Comparison of ENCODE assay signal across 1 cellular context in the genomic region with DNA sequence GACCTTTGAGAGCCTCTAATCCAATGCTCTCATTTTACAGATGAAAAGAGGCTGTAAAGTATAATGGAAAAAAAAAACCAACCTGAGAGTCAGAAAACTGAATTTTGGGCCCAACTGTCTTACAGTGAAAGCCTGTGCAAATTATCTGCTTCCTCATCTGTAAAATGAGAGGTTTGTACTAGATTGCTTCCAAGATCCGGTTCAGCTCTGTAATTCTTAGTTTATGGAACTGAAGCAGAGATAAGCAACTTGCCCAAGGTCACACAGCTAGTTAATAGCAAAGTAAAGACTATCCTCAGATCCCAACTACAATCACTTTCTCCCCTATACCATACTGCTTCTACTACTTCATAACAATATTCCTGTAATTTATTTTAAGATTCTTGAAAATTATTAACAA.
TF ChIP-seq lines count a peak whose summit lies in the region.

No MANE protein-coding gene starts in this region.

TF ChIP-seq in K562, 482 proteins besides CTCF, POLR2A, EP300 and RAD21 (continued from another document):
- TF ChIP-seq, protein P1, sequence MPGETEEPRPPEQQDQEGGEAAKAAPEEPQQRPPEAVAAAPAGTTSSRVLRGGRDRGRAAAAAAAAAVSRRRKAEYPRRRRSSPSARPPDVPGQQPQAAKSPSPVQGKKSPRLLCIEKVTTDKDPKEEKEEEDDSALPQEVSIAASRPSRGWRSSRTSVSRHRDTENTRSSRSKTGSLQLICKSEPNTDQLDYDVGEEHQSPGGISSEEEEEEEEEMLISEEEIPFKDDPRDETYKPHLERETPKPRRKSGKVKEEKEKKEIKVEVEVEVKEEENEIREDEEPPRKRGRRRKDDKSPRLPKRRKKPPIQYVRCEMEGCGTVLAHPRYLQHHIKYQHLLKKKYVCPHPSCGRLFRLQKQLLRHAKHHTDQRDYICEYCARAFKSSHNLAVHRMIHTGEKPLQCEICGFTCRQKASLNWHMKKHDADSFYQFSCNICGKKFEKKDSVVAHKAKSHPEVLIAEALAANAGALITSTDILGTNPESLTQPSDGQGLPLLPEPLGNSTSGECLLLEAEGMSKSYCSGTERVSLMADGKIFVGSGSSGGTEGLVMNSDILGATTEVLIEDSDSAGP (CRISPR knock-in tag; IDR thresholded peaks at IDR 0.05) = no peak
- TF ChIP-seq CHD1 (IDR thresholded peaks at IDR 0.05; ENCODE audit: low read length) = no peak
- no peak for TF ChIP-seq ZFX (CRISPR knock-in tag; IDR thresholded peaks at IDR 0.05)
- TF ChIP-seq CCAR2 (IDR thresholded peaks at IDR 0.05; ENCODE audit: low read depth, low read length) = no peak
- peak; percentile 48; the same call in 1 of the 2 replicates for TF ChIP-seq ELF1 (tag; IDR thresholded peaks at IDR 0.05)
- no peak for TF ChIP-seq SIN3A (IDR thresholded peaks at IDR 0.05; ENCODE audit: borderline replicate concordance in 2 of 2, control insufficient read depth in 1 of 2, low read depth in 2 of 2, low read length in 2 of 2)
- peak; percentile 45; the same call in 1 of the 2 replicates for TF ChIP-seq ELF2 (CRISPR knock-in tag; IDR thresholded peaks at IDR 0.05)
- TF ChIP-seq PPARD (CRISPR knock-in tag; IDR thresholded peaks at IDR 0.05) = no peak
- TF ChIP-seq, protein P2, sequence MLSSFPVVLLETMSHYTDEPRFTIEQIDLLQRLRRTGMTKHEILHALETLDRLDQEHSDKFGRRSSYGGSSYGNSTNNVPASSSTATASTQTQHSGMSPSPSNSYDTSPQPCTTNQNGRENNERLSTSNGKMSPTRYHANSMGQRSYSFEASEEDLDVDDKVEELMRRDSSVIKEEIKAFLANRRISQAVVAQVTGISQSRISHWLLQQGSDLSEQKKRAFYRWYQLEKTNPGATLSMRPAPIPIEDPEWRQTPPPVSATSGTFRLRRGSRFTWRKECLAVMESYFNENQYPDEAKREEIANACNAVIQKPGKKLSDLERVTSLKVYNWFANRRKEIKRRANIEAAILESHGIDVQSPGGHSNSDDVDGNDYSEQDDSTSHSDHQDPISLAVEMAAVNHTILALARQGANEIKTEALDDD (IDR thresholded peaks at IDR 0.05) = peak; percentile 100
- TF ChIP-seq FOXA3 (CRISPR knock-in tag; conservative IDR thresholded peaks at IDR 0.05 in 1 of 2, IDR thresholded peaks at IDR 0.05 in 1 of 2) = no peak
- TF ChIP-seq, protein P3, sequence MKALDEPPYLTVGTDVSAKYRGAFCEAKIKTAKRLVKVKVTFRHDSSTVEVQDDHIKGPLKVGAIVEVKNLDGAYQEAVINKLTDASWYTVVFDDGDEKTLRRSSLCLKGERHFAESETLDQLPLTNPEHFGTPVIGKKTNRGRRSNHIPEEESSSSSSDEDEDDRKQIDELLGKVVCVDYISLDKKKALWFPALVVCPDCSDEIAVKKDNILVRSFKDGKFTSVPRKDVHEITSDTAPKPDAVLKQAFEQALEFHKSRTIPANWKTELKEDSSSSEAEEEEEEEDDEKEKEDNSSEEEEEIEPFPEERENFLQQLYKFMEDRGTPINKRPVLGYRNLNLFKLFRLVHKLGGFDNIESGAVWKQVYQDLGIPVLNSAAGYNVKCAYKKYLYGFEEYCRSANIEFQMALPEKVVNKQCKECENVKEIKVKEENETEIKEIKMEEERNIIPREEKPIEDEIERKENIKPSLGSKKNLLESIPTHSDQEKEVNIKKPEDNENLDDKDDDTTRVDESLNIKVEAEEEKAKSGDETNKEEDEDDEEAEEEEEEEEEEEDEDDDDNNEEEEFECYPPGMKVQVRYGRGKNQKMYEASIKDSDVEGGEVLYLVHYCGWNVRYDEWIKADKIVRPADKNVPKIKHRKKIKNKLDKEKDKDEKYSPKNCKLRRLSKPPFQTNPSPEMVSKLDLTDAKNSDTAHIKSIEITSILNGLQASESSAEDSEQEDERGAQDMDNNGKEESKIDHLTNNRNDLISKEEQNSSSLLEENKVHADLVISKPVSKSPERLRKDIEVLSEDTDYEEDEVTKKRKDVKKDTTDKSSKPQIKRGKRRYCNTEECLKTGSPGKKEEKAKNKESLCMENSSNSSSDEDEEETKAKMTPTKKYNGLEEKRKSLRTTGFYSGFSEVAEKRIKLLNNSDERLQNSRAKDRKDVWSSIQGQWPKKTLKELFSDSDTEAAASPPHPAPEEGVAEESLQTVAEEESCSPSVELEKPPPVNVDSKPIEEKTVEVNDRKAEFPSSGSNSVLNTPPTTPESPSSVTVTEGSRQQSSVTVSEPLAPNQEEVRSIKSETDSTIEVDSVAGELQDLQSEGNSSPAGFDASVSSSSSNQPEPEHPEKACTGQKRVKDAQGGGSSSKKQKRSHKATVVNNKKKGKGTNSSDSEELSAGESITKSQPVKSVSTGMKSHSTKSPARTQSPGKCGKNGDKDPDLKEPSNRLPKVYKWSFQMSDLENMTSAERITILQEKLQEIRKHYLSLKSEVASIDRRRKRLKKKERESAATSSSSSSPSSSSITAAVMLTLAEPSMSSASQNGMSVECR (CRISPR knock-in tag; IDR thresholded peaks at IDR 0.05) = no peak
- TF ChIP-seq RBM22 (IDR thresholded peaks at IDR 0.05; ENCODE audit: low read depth, low read length, poor library complexity, severe bottlenecking) = no peak
- TF ChIP-seq SMARCB1 (IDR thresholded peaks at IDR 0.05; ENCODE audit: insufficient read length, low read depth) = peak; percentile 48
- TF ChIP-seq GATA2 (CRISPR knock-in tag; IDR thresholded peaks at IDR 0.05) = peak; percentile 70
- TF ChIP-seq JUNB (CRISPR knock-in tag; conservative IDR thresholded peaks at IDR 0.05) = no peak
- TF ChIP-seq FOSL1 (tag; conservative IDR thresholded peaks at IDR 0.05) = no peak
- no peak for TF ChIP-seq ZNF76 (CRISPR knock-in tag; IDR thresholded peaks at IDR 0.05; ENCODE audit: borderline replicate concordance)
- TF ChIP-seq ZC3H8 (IDR thresholded peaks at IDR 0.05) = no peak
- TF ChIP-seq ARHGAP35 (IDR thresholded peaks at IDR 0.05; ENCODE audit: partially characterized antibody) = no peak
- TF ChIP-seq EP400 (IDR thresholded peaks at IDR 0.05) = no peak
- TF ChIP-seq GTF2F1 (IDR thresholded peaks at IDR 0.05; ENCODE audit: low read depth, low read length) = no peak
- peak; percentile 62; the same call in 1 of the 2 replicates for TF ChIP-seq GATAD2B (IDR thresholded peaks at IDR 0.05; ENCODE audit: borderline replicate concordance)
- TF ChIP-seq, protein P4, sequence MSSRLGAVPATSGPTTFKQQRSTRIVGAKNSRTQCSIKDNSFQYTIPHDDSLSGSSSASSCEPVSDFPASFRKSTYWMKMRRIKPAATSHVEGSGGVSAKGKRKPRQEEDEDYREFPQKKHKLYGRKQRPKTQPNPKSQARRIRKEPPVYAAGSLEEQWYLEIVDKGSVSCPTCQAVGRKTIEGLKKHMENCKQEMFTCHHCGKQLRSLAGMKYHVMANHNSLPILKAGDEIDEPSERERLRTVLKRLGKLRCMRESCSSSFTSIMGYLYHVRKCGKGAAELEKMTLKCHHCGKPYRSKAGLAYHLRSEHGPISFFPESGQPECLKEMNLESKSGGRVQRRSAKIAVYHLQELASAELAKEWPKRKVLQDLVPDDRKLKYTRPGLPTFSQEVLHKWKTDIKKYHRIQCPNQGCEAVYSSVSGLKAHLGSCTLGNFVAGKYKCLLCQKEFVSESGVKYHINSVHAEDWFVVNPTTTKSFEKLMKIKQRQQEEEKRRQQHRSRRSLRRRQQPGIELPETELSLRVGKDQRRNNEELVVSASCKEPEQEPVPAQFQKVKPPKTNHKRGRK (tag; IDR thresholded peaks at IDR 0.05) = no peak
- TF ChIP-seq MEIS2 (IDR thresholded peaks at IDR 0.05; ENCODE audit: partially characterized antibody) = no peak
- peak; percentile 82 for TF ChIP-seq DPF2 (IDR thresholded peaks at IDR 0.05)
- TF ChIP-seq ZBTB17 (CRISPR knock-in tag; IDR thresholded peaks at IDR 0.05) = no peak
- TF ChIP-seq, protein P5, sequence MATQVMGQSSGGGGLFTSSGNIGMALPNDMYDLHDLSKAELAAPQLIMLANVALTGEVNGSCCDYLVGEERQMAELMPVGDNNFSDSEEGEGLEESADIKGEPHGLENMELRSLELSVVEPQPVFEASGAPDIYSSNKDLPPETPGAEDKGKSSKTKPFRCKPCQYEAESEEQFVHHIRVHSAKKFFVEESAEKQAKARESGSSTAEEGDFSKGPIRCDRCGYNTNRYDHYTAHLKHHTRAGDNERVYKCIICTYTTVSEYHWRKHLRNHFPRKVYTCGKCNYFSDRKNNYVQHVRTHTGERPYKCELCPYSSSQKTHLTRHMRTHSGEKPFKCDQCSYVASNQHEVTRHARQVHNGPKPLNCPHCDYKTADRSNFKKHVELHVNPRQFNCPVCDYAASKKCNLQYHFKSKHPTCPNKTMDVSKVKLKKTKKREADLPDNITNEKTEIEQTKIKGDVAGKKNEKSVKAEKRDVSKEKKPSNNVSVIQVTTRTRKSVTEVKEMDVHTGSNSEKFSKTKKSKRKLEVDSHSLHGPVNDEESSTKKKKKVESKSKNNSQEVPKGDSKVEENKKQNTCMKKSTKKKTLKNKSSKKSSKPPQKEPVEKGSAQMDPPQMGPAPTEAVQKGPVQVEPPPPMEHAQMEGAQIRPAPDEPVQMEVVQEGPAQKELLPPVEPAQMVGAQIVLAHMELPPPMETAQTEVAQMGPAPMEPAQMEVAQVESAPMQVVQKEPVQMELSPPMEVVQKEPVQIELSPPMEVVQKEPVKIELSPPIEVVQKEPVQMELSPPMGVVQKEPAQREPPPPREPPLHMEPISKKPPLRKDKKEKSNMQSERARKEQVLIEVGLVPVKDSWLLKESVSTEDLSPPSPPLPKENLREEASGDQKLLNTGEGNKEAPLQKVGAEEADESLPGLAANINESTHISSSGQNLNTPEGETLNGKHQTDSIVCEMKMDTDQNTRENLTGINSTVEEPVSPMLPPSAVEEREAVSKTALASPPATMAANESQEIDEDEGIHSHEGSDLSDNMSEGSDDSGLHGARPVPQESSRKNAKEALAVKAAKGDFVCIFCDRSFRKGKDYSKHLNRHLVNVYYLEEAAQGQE (CRISPR knock-in tag; IDR thresholded peaks at IDR 0.05; ENCODE audit: low read depth) = no peak
- TF ChIP-seq, protein P6, sequence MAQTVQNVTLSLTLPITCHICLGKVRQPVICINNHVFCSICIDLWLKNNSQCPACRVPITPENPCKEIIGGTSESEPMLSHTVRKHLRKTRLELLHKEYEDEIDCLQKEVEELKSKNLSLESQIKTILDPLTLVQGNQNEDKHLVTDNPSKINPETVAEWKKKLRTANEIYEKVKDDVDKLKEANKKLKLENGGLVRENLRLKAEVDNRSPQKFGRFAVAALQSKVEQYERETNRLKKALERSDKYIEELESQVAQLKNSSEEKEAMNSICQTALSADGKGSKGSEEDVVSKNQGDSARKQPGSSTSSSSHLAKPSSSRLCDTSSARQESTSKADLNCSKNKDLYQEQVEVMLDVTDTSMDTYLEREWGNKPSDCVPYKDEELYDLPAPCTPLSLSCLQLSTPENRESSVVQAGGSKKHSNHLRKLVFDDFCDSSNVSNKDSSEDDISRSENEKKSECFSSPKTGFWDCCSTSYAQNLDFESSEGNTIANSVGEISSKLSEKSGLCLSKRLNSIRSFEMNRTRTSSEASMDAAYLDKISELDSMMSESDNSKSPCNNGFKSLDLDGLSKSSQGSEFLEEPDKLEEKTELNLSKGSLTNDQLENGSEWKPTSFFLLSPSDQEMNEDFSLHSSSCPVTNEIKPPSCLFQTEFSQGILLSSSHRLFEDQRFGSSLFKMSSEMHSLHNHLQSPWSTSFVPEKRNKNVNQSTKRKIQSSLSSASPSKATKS (CRISPR knock-in tag; IDR thresholded peaks at IDR 0.05) = no peak
- TF ChIP-seq ZBED1 (IDR thresholded peaks at IDR 0.05) = no peak
- peak; percentile 30 for TF ChIP-seq CXXC5 (CRISPR knock-in tag; IDR thresholded peaks at IDR 0.05)
- TF ChIP-seq HMG20B (CRISPR knock-in tag; IDR thresholded peaks at IDR 0.05) = no peak
- TF ChIP-seq SOX6 (IDR thresholded peaks at IDR 0.05) = peak; percentile 49; the same call in 1 of the 2 replicates
- no peak for TF ChIP-seq CC2D1A (IDR thresholded peaks at IDR 0.05)
- TF ChIP-seq RFX7 (CRISPR knock-in tag; IDR thresholded peaks at IDR 0.05) = peak; percentile 46; the same call in 1 of the 2 replicates
- no peak for TF ChIP-seq ZBTB1 (CRISPR knock-in tag; IDR thresholded peaks at IDR 0.05; ENCODE audit: borderline replicate concordance, low read depth)
- TF ChIP-seq ZNF431 (CRISPR knock-in tag; IDR thresholded peaks at IDR 0.05) = no peak
- no peak for TF ChIP-seq RAD51 (IDR thresholded peaks at IDR 0.05; ENCODE audit: borderline replicate concordance, low read depth)
- TF ChIP-seq RHOXF2B (CRISPR knock-in tag; conservative IDR thresholded peaks at IDR 0.05) = no peak
- no peak for TF ChIP-seq NFYB (IDR thresholded peaks at IDR 0.05; ENCODE audit: extremely low read depth, insufficient read length)
- TF ChIP-seq, protein P7, sequence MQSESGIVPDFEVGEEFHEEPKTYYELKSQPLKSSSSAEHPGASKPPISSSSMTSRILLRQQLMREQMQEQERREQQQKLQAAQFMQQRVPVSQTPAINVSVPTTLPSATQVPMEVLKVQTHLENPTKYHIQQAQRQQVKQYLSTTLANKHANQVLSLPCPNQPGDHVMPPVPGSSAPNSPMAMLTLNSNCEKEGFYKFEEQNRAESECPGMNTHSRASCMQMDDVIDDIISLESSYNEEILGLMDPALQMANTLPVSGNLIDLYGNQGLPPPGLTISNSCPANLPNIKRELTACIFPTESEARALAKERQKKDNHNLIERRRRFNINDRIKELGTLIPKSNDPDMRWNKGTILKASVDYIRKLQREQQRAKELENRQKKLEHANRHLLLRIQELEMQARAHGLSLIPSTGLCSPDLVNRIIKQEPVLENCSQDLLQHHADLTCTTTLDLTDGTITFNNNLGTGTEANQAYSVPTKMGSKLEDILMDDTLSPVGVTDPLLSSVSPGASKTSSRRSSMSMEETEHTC (IDR thresholded peaks at IDR 0.05) = no peak
- TF ChIP-seq ARNT (IDR thresholded peaks at IDR 0.05) = no peak
- no peak for TF ChIP-seq MTF1 (CRISPR knock-in tag; IDR thresholded peaks at IDR 0.05; ENCODE audit: borderline replicate concordance)
- no peak for TF ChIP-seq MEF2A (IDR thresholded peaks at IDR 0.05; ENCODE audit: control insufficient read depth, low read depth, low read length)
- TF ChIP-seq ZNF24 (IDR thresholded peaks at IDR 0.05) = no peak
